In the genomic region with DNA sequence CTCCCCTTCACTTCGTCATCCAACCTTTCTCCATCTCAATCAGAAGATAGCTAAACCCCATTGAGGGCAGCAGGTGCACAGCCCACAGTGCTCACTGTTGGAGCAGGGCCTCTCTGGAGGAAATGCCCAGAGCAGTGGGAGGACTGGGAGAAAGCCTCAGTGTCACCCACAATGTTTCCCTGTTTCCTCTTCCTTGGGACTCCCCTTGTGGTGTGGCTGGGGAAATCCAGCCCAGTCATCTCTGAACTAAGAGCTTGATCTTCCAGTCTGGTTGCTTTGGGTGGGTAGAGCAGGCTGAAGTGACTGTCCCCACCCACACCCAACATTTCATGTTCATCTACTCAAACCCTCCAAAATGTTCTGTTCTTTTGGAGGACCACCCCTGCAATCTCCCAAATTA, we compare ENCODE assay signal across 9 cellular contexts. TPM values are rescaled to one million over a fixed set of nuclear protein-coding genes. Genes with fewer than 3 reads are reported as not detected.
DNase-seq lines count a peak whose midpoint lies in the region; ATAC-seq and TF ChIP-seq lines count a peak whose summit lies in the region.
"Had no signal": no experiment of that assay in that cellular context is flagged by ENCODE, and none has a peak within 500 bp of the region (broad histone marks: within the 10 kb centered on the region; RNA-seq: fewer than 3 reads in every experiment).

No MANE protein-coding gene starts in this region.

- no peak overlapping the region for H3K27ac Mint-ChIP-seq in progenitor cell of endocrine pancreas
- H3K27ac Mint-ChIP-seq: IgD-negative memory B cell had no signal

- DNase-seq in activated CD8-positive, alpha-beta memory T cell treated with anti-CD3 and anti-CD28 coated beads, Interleukin-2, amount 50 U/mL, for 4 hours = peak; percentile 16
- peak; percentile 62 to 76 for DNase-seq in stimulated activated CD4-positive, alpha-beta T cell treated with anti-CD3 and anti-CD28 coated beads, Interleukin-2, amount 100 ng/mL, for 48 hours
- DNase-seq in left lobe of liver (ENCODE audit: low spot score) (no peak), NCI-H2029 (lab: John Stamatoyannopoulos, UW) (no peak), C1 segment of cervical spinal cord (lab: John Stamatoyannopoulos, UW) (no peak), progenitor cell of endocrine pancreas (ENCODE audit: low spot score, unreplicated experiment) (no peak)

- peaks cover 8% of the 10 kb centered on the region for H3K27me3 Mint-ChIP-seq in progenitor cell of endocrine pancreas
- H3K27me3 Mint-ChIP-seq: IgD-negative memory B cell had no signal

- no peak for TF ChIP-seq CTCF in progenitor cell of endocrine pancreas (IDR thresholded peaks at IDR 0.05; ENCODE audit: unreplicated experiment)

- H3K36me3 Mint-ChIP-seq in progenitor cell of endocrine pancreas (ENCODE audit: insufficient read depth) = no peaks in the 10 kb centered on the region
- H3K36me3 Mint-ChIP-seq: IgD-negative memory B cell had no signal

- H3K4me1 Mint-ChIP-seq in progenitor cell of endocrine pancreas (ENCODE audit: low read depth) = peaks cover 11% of the 10 kb centered on the region

- no peaks in the 10 kb centered on the region for H3K9me3 Mint-ChIP-seq in progenitor cell of endocrine pancreas (ENCODE audit: low read depth)
- H3K9me3 Mint-ChIP-seq: IgD-negative memory B cell had no signal

- H3K4me3 Mint-ChIP-seq in progenitor cell of endocrine pancreas (ENCODE audit: low read depth) = no peak overlapping the region
- H3K4me3 Mint-ChIP-seq: IgD-negative memory B cell had no signal

- ATAC-seq in GM19023 (IDR thresholded peaks at IDR 0.05; ENCODE audit: unreplicated experiment) (peak; percentile 58), HG02981 (IDR thresholded peaks at IDR 0.05; ENCODE audit: unreplicated experiment) (peak; percentile 38), left lobe of liver (no peak)

RNA-seq across cellular contexts. Expression of a gene that starts 29.8 kb away (rescaled TPM):
- total RNA-seq in left lobe of liver (7.5 TPM), progenitor cell of endocrine pancreas (33.5 and 34.6 TPM in 2 replicates)

Comparison
In these comparisons a context has a peak if more than half of its experiments do, and no peak if none do; other contexts are left out.
1. DNase-seq: peak in activated CD8-positive, alpha-beta memory T cell treated with anti-CD3 and anti-CD28 coated beads, Interleukin-2, amount 50 U/mL, for 4 hours (single experiment) and stimulated activated CD4-positive, alpha-beta T cell treated with anti-CD3 and anti-CD28 coated beads, Interleukin-2, amount 100 ng/mL, for 48 hours (2 of 2); none in left lobe of liver (single experiment), NCI-H2029 (single experiment), C1 segment of cervical spinal cord (0 of 14) and progenitor cell of endocrine pancreas (single experiment).